27 cellular contexts compared by ENCODE assay signal in genomic region chr13:50829896-50830295, GRCh38. TPM values are rescaled to one million over a fixed set of nuclear protein-coding genes. Genes with fewer than 3 reads are reported as not detected.
A peak's percentile ranks its signal among the peaks of the same experiment; 100 is the strongest.
DNase-seq lines count a peak whose midpoint lies in the region; TF ChIP-seq lines count a peak whose summit lies in the region.
"Had no signal": no experiment of that assay in that cellular context is flagged by ENCODE, and none has a peak within 500 bp of the region (broad histone marks: within the 10 kb centered on the region; RNA-seq: fewer than 3 reads in every experiment).

No MANE protein-coding gene starts in this region.

- 30 to 32% methylated on average over 2 of the region's 2 CpGs for WGBS in esophagus squamous epithelium, 2 donors

- no peaks in the 10 kb centered on the region for H3K36me3 ChIP-seq in CD8-positive, alpha-beta memory T cell (ENCODE audit: insufficient read depth, low read length)
- no peaks in the 10 kb centered on the region for H3K36me3 ChIP-seq in esophagus squamous epithelium
- H3K36me3 ChIP-seq: lower lobe of right lung, neutrophil, SJSA1 had no signal

- no peak overlapping the region for H3K27ac Mint-ChIP-seq in CD8-positive, alpha-beta memory T cell
- H3K27ac Mint-ChIP-seq: stimulated activated naive CD8-positive, alpha-beta T cell treated with anti-CD3 and anti-CD28 coated beads, Interleukin-15, amount 100 ng/mL, for 72 hours; type B pancreatic cell had no signal

- TF ChIP-seq CTCF in foreskin fibroblast (IDR thresholded peaks at IDR 0.05; ENCODE audit: low read depth, low read length) (no peak), esophagus squamous epithelium (IDR thresholded peaks at IDR 0.05) (no peak)

- H3K9me3 Mint-ChIP-seq in CD8-positive, alpha-beta memory T cell, result peaks cover 0 to 17% (median 12%) of the 10 kb centered on the region in 5 donors

- no peak for TF ChIP-seq POLR2A in esophagus squamous epithelium (IDR thresholded peaks at IDR 0.05)

- H3K27ac ChIP-seq in CD8-positive, alpha-beta memory T cell (ENCODE audit: low read depth, low read length), result no peak overlapping the region
- H3K27ac ChIP-seq in esophagus squamous epithelium, result no peak overlapping the region
- H3K27ac ChIP-seq: C4-2B, lower lobe of right lung, neutrophil, psoas muscle, SJSA1 had no signal

- no peaks in the 10 kb centered on the region for H3K4me1 ChIP-seq in CD8-positive, alpha-beta memory T cell (ENCODE audit: insufficient read depth, low read length)
- no peaks in the 10 kb centered on the region for H3K4me1 ChIP-seq in esophagus squamous epithelium
- H3K4me1 ChIP-seq: lower lobe of right lung, psoas muscle, SJSA1 had no signal

- H3K4me3 ChIP-seq in foreskin fibroblast (ENCODE audit: low read depth in 1 of 2, low read length in 2 of 2) (no peak overlapping the region), esophagus squamous epithelium (no peak overlapping the region)
- no peak overlapping the region for H3K4me3 ChIP-seq in CD8-positive, alpha-beta memory T cell (ENCODE audit: low read length)
- H3K4me3 ChIP-seq: GM12878, lower lobe of right lung, psoas muscle, SJSA1, smooth muscle cell had no signal

- intact Hi-C loops in esophagus squamous epithelium (cut with DNase I), result no loop called here

- no peaks in the 10 kb centered on the region for H3K27me3 ChIP-seq in CD8-positive, alpha-beta memory T cell (ENCODE audit: insufficient read depth, low read length, poor library complexity, severe bottlenecking)
- no peaks in the 10 kb centered on the region for H3K27me3 ChIP-seq in esophagus squamous epithelium
- H3K27me3 ChIP-seq: neutrophil, SJSA1 had no signal

- POLR2A ChIA-PET in CD8-positive, alpha-beta memory T cell (lab: Charles Lee), result no interaction called here

- peaks cover 0 to 15% (median 7%) of the 10 kb centered on the region in 3 donors for H3K36me3 Mint-ChIP-seq in CD8-positive, alpha-beta memory T cell

- H3K4me3 Mint-ChIP-seq in CD8-positive, alpha-beta memory T cell, result no peak overlapping the region
- H3K4me3 Mint-ChIP-seq: stimulated activated naive CD8-positive, alpha-beta T cell treated with anti-CD3 and anti-CD28 coated beads, Interleukin-15, amount 100 ng/mL, for 72 hours; type B pancreatic cell had no signal

- H3K27me3 Mint-ChIP-seq in CD8-positive, alpha-beta memory T cell, result peaks cover 4 to 12% of the 10 kb centered on the region in 2 donors
- H3K27me3 Mint-ChIP-seq: stimulated activated naive CD8-positive, alpha-beta T cell treated with anti-CD3 and anti-CD28 coated beads, Interleukin-15, amount 100 ng/mL, for 72 hours had no signal

- no peaks in the 10 kb centered on the region for H3K9me3 ChIP-seq in CD8-positive, alpha-beta memory T cell (ENCODE audit: low read length)
- no peaks in the 10 kb centered on the region for H3K9me3 ChIP-seq in esophagus squamous epithelium
- H3K9me3 ChIP-seq: lower lobe of right lung, neutrophil, SJSA1 had no signal

- no peaks in the 10 kb centered on the region for H3K4me1 Mint-ChIP-seq in CD8-positive, alpha-beta memory T cell

- DNase-seq in SIG-M5 treated with dmso at 0.1 percent for 504 hours (lab: John Stamatoyannopoulos, UW; ENCODE audit: unreplicated experiment) (peak; percentile 85), SIG-M5 (lab: John Stamatoyannopoulos, UW) (no peak), amniotic epithelial cell (ENCODE audit: low read depth) (peak; percentile 77), foreskin fibroblast (peak; percentile 42 to 81), NCI-H345 treated with DMSO at 0.1 percent for 48 hours (lab: John Stamatoyannopoulos, UW; ENCODE audit: unreplicated experiment) (no peak), esophagus squamous epithelium (lab: John Stamatoyannopoulos, UW) (no peak), COR-L47 (lab: John Stamatoyannopoulos, UW) (no peak)
- DNase-seq in CD8-positive, alpha-beta memory T cell, result no peak
- DNase-seq: 8988T; activated CD4-positive, alpha-beta T cell treated with anti-CD3 and anti-CD28 coated beads, Interleukin-2, amount 50 U/mL, for 48 hours; activated effector memory CD4-positive, alpha-beta T cell treated with Interleukin-2 at 50 U/mL for 16 hours; amygdala; central memory CD4-positive, alpha-beta T cell; effector CD4-positive, alpha-beta T cell; lower lobe of right lung; NCI-H1930; NCI-H226; psoas muscle; stimulated activated CD4-positive, alpha-beta T cell treated with anti-CD3 and anti-CD28 coated beads, Interleukin-4, amount 100 ng/mL, for 1 hour; stimulated activated naive CD8-positive, alpha-beta T cell treated with anti-CD3 and anti-CD28 coated beads, Interleukin-15, amount 100 ng/mL, for 72 hours; T-helper 2 cell had no signal

- CTCF ChIA-PET in CD8-positive, alpha-beta memory T cell (lab: Charles Lee), result no interaction called here

RNA-seq across cellular contexts. Expression of gene DLEU7, which starts 13.6 kb away (rescaled TPM):
- total RNA-seq in CD8-positive, alpha-beta memory T cell, result not detected
- polyA plus RNA-seq in CD8-positive, alpha-beta memory T cell, result 0.16 TPM
- not detected for total RNA-seq in esophagus squamous epithelium
- total RNA-seq: GM12878, SJSA1 had no signal
- polyA plus RNA-seq: GM12878, smooth muscle cell had no signal

Comparison
In these comparisons a context has a peak if more than half of its experiments do, and no peak if none do; other contexts are left out.
1. DNase-seq: peak in SIG-M5 treated with dmso at 0.1 percent for 504 hours (single experiment), amniotic epithelial cell (single experiment) and foreskin fibroblast (2 of 2); none in SIG-M5 (single experiment), CD8-positive, alpha-beta memory T cell (0 of 5), NCI-H345 treated with DMSO at 0.1 percent for 48 hours (single experiment), esophagus squamous epithelium (single experiment) and COR-L47 (single experiment).